8 cellular contexts compared by ENCODE assay signal in genomic region chr10:130111848-130112180, GRCh38. TPM values are rescaled to one million over a fixed set of nuclear protein-coding genes. Genes with fewer than 3 reads are reported as not detected.
DNase-seq lines count a peak whose midpoint lies in the region; ATAC-seq and TF ChIP-seq lines count a peak whose summit lies in the region.

No MANE protein-coding gene starts in this region.

- H3K27ac ChIP-seq in BLaER1: peak overlapping the region; percentile 84
- peak overlapping the region; percentile 91 for H3K27ac ChIP-seq in neural cell (ENCODE audit: low read length)

- no peaks in the 10 kb centered on the region for H3K79me2 ChIP-seq in neural cell (replicated peaks; ENCODE audit: insufficient read depth, low read length)

- H3K4me2 ChIP-seq in BLaER1 (peak overlapping the region; percentile 72), neural cell (ENCODE audit: low read length) (peak overlapping the region; percentile 44)

- H3K27me3 ChIP-seq in BLaER1: no peaks in the 10 kb centered on the region
- no peaks in the 10 kb centered on the region for H3K27me3 ChIP-seq in neural cell (ENCODE audit: insufficient read depth, low read depth, low read length)

- TF ChIP-seq EP300 in neural cell (conservative IDR thresholded peaks at IDR 0.05; ENCODE audit: poor library complexity, severe bottlenecking): no peak

- no peak for TF ChIP-seq POLR2A in NB4 (IDR thresholded peaks at IDR 0.05; ENCODE audit: extremely low read depth, insufficient read length)

- peak overlapping the region; percentile 71 for H2AFZ ChIP-seq in neural cell (ENCODE audit: low read depth, low read length)

- H3K27ac Mint-ChIP-seq in dendritic cell treated with granulocyte-macrophage colony-stimulating factor and Interleukin-4, amounts not matched to agents 40 ng/mL and 50 ng/mL, for 4 days: peak overlapping the region; percentile 94

- peaks cover 33% of the 10 kb centered on the region for H3K4me1 Mint-ChIP-seq in dendritic cell treated with granulocyte-macrophage colony-stimulating factor and Interleukin-4, amounts not matched to agents 40 ng/mL and 50 ng/mL, for 4 days (ENCODE audit: low read depth)

- H3K27me3 Mint-ChIP-seq in dendritic cell treated with granulocyte-macrophage colony-stimulating factor and Interleukin-4, amounts not matched to agents 40 ng/mL and 50 ng/mL, for 4 days: no peaks in the 10 kb centered on the region

- TF ChIP-seq RAD21 in neural cell (conservative IDR thresholded peaks at IDR 0.05): no peak

- H4K20me1 ChIP-seq in BLaER1: no peaks in the 10 kb centered on the region
- H4K20me1 ChIP-seq in neural cell (ENCODE audit: insufficient read depth): no peaks in the 10 kb centered on the region

- intact Hi-C loops in dendritic cell treated with granulocyte-macrophage colony-stimulating factor and Interleukin-4, amounts not matched to agents 40 ng/mL and 50 ng/mL, for 4 days (cut with micrococcal nuclease): loop anchor here (1.0 kb wide), 1 partner anchor 24 kb away; the partner anchor contains the start of gene GLRX3

- peak overlapping the region; percentile 85 for H3K9ac ChIP-seq in BLaER1
- peak overlapping the region; percentile 79 for H3K9ac ChIP-seq in neural cell (ENCODE audit: low read length)

- no peak for DNase-seq in NB4 (ENCODE audit: low read depth)
- no peak for DNase-seq in NOMO-1 (lab: John Stamatoyannopoulos, UW; ENCODE audit: unreplicated experiment in 2 of 2)
- DNase-seq in NCI-H1417 treated with DMSO at 0.1 percent for 48 hours (lab: John Stamatoyannopoulos, UW): no peak

- H3K4me3 ChIP-seq in BLaER1 (peak overlapping the region; percentile 81), NB4 (ENCODE audit: low read depth, low read length) (peak overlapping the region; percentile 82), neural cell (ENCODE audit: low read length) (peak overlapping the region; percentile 79)

- no peaks in the 10 kb centered on the region for H3K9me2 ChIP-seq in neural cell (ENCODE audit: insufficient read depth, low read length)

- H3K36me3 Mint-ChIP-seq in dendritic cell treated with granulocyte-macrophage colony-stimulating factor and Interleukin-4, amounts not matched to agents 40 ng/mL and 50 ng/mL, for 4 days (ENCODE audit: low read depth): peaks cover 28% of the 10 kb centered on the region

- H3K4me3 Mint-ChIP-seq in dendritic cell treated with granulocyte-macrophage colony-stimulating factor and Interleukin-4, amounts not matched to agents 40 ng/mL and 50 ng/mL, for 4 days: peak overlapping the region; percentile 86

- H3K4me1 ChIP-seq in BLaER1: peaks cover 29% of the 10 kb centered on the region

- H3K36me3 ChIP-seq in BLaER1 (no peaks in the 10 kb centered on the region), neural cell (ENCODE audit: insufficient read depth, low read length) (no peaks in the 10 kb centered on the region)

- H3K9me3 ChIP-seq in BLaER1 (peaks cover 15% of the 10 kb centered on the region), neural cell (ENCODE audit: low read length) (no peaks in the 10 kb centered on the region)

- peaks cover 9% of the 10 kb centered on the region for H3K9me3 Mint-ChIP-seq in dendritic cell treated with granulocyte-macrophage colony-stimulating factor and Interleukin-4, amounts not matched to agents 40 ng/mL and 50 ng/mL, for 4 days

- no peak for ATAC-seq in GM21367 (IDR thresholded peaks at IDR 0.05; ENCODE audit: unreplicated experiment)
- no peak for ATAC-seq in HG03039 (IDR thresholded peaks at IDR 0.05; ENCODE audit: unreplicated experiment)

- no peak for TF ChIP-seq CTCF in NB4 (IDR thresholded peaks at IDR 0.05; ENCODE audit: low read depth, low read length)
- no peak for TF ChIP-seq CTCF in neural cell (IDR thresholded peaks at IDR 0.05; ENCODE audit: poor library complexity, severe bottlenecking)

- no peaks in the 10 kb centered on the region for H3F3A ChIP-seq in neural cell (ENCODE audit: insufficient read depth, low read length, poor library complexity, severe bottlenecking)

TF ChIP-seq in neural cell, 6 proteins besides CTCF, POLR2A, EP300 and RAD21:
- TF ChIP-seq, protein P1, sequence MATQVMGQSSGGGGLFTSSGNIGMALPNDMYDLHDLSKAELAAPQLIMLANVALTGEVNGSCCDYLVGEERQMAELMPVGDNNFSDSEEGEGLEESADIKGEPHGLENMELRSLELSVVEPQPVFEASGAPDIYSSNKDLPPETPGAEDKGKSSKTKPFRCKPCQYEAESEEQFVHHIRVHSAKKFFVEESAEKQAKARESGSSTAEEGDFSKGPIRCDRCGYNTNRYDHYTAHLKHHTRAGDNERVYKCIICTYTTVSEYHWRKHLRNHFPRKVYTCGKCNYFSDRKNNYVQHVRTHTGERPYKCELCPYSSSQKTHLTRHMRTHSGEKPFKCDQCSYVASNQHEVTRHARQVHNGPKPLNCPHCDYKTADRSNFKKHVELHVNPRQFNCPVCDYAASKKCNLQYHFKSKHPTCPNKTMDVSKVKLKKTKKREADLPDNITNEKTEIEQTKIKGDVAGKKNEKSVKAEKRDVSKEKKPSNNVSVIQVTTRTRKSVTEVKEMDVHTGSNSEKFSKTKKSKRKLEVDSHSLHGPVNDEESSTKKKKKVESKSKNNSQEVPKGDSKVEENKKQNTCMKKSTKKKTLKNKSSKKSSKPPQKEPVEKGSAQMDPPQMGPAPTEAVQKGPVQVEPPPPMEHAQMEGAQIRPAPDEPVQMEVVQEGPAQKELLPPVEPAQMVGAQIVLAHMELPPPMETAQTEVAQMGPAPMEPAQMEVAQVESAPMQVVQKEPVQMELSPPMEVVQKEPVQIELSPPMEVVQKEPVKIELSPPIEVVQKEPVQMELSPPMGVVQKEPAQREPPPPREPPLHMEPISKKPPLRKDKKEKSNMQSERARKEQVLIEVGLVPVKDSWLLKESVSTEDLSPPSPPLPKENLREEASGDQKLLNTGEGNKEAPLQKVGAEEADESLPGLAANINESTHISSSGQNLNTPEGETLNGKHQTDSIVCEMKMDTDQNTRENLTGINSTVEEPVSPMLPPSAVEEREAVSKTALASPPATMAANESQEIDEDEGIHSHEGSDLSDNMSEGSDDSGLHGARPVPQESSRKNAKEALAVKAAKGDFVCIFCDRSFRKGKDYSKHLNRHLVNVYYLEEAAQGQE (IDR thresholded peaks at IDR 0.05; ENCODE audit: borderline replicate concordance): no peak
- TF ChIP-seq POLR2AphosphoS5 (IDR thresholded peaks at IDR 0.05): no peak
- no peak for TF ChIP-seq TAF1 (IDR thresholded peaks at IDR 0.05; ENCODE audit: low read depth)
- TF ChIP-seq SMC3 (conservative IDR thresholded peaks at IDR 0.05; ENCODE audit: poor library complexity): no peak
- no peak for TF ChIP-seq EZH2 (IDR thresholded peaks at IDR 0.05; ENCODE audit: borderline replicate concordance, insufficient read depth, low read length, poor library complexity, severe bottlenecking)
- TF ChIP-seq MXI1 (conservative IDR thresholded peaks at IDR 0.05; ENCODE audit: poor library complexity, severe bottlenecking): no peak

RNA-seq across cellular contexts. Expression of gene C10orf143, which starts 1.2 kb away (rescaled TPM):
- polyA plus RNA-seq in neural cell: 0.44 and 1.4 TPM in 2 replicates
- polyA minus RNA-seq in neural cell: 1.2 TPM in 1 of 2 replicates, not detected in the other

RNA-seq across cellular contexts. Expression of gene GLRX3, which starts 24.4 kb away (rescaled TPM):
- polyA plus RNA-seq in neural cell: 118 and 170 TPM in 2 replicates
- polyA minus RNA-seq in neural cell: 52.8 and 60.3 TPM in 2 replicates
